ENCODE assay signal across 36 cellular contexts in the genomic region with DNA sequence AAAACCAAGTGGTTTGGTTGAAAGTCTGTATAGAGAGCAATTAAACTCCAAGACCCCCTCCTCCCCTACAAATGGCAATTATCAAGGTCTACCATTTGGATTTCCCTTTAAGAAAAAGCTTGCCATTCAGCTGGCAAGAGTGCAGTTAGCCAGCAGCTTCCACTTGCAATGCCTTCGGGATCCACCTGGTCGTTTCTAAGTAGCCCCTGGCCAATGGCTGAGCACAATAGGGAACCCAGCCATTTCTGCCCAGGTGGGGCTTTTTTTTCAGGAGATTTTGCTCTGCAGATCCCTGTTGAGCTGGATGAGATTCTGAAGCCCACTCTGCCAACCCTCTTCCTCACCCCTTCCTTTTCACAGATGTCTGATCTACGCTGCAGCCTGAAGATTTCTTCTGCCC.
"Had no signal": no experiment of that assay in that cellular context is flagged by ENCODE, and none has a peak within 500 bp of the region (broad histone marks: within the 10 kb centered on the region; RNA-seq: fewer than 3 reads in every experiment).

No MANE protein-coding gene starts in this region.

- H3K27me3 ChIP-seq: ascending aorta, cardiac muscle cell had no signal

- H3K4me3 Mint-ChIP-seq: activated CD4-positive, alpha-beta memory T cell treated with anti-CD3 and anti-CD28 coated beads, Interleukin-2, amount 10 ng/mL, durations not matched to agents 7 days and 5 days; activated CD4-positive, alpha-beta T cell treated with anti-CD3 and anti-CD28 coated beads, Interleukin-2, amount 10 ng/mL, durations not matched to agents 7 days and 5 days; activated CD8-positive, alpha-beta memory T cell treated with anti-CD3 and anti-CD28 coated beads, Interleukin-2, amount 10 ng/mL, durations not matched to agents 7 days and 5 days; activated CD8-positive, alpha-beta T cell treated with anti-CD3 and anti-CD28 coated beads, Interleukin-2, amount 10 ng/mL, durations not matched to agents 7 days and 5 days; activated naive CD4-positive, alpha-beta T cell treated with anti-CD3 and anti-CD28 coated beads, Interleukin-2, amount 10 ng/mL, durations not matched to agents 7 days and 5 days; activated naive CD4-positive, alpha-beta T cell treated with anti-CD3 and anti-CD28 coated beads, Interleukin-2, amount 50 U/mL, for 24 hours; activated naive CD8-positive, alpha-beta T cell; activated naive CD8-positive, alpha-beta T cell treated with anti-CD3 and anti-CD28 coated beads, Interleukin-2, amount 10 ng/mL, durations not matched to agents 7 days and 5 days; activated naive CD8-positive, alpha-beta T cell treated with anti-CD3 and anti-CD28 coated beads, Interleukin-2, amount 50 U/mL, for 24 hours; activated T-cell treated with anti-CD3 and anti-CD28 coated beads, Interleukin-2, amount 50 U/mL, for 24 hours; brain; T-helper 1 cell treated with Interleukin-12 subunit alpha and Interleukin-12 subunit beta and Interleukin-4 antibody, amounts not matched to agents 30 μg/mL and 1 μg/mL, for 36 hours; T-helper 2 cell treated with Interferon-gamma antibody and Interleukin-4, amounts not matched to agents 5 μg/mL and 100 μg/mL, for 36 hours had no signal

- H3K4me1 Mint-ChIP-seq: activated CD4-positive, alpha-beta memory T cell treated with anti-CD3 and anti-CD28 coated beads, Interleukin-2, amount 10 ng/mL, durations not matched to agents 7 days and 5 days; activated CD4-positive, alpha-beta T cell treated with anti-CD3 and anti-CD28 coated beads, Interleukin-2, amount 10 ng/mL, durations not matched to agents 7 days and 5 days; activated CD8-positive, alpha-beta memory T cell treated with anti-CD3 and anti-CD28 coated beads, Interleukin-2, amount 10 ng/mL, durations not matched to agents 7 days and 5 days; activated naive CD4-positive, alpha-beta T cell treated with anti-CD3 and anti-CD28 coated beads, Interleukin-2, amount 10 ng/mL, durations not matched to agents 7 days and 5 days; activated naive CD4-positive, alpha-beta T cell treated with anti-CD3 and anti-CD28 coated beads, Interleukin-2, amount 50 U/mL, for 24 hours; activated naive CD8-positive, alpha-beta T cell treated with anti-CD3 and anti-CD28 coated beads, Interleukin-2, amount 10 ng/mL, durations not matched to agents 7 days and 5 days; activated naive CD8-positive, alpha-beta T cell treated with anti-CD3 and anti-CD28 coated beads, Interleukin-2, amount 50 U/mL, for 24 hours; brain had no signal

- H3K9me3 Mint-ChIP-seq: activated CD4-positive, alpha-beta memory T cell treated with anti-CD3 and anti-CD28 coated beads, Interleukin-2, amount 10 ng/mL, durations not matched to agents 7 days and 5 days; activated naive CD4-positive, alpha-beta T cell treated with anti-CD3 and anti-CD28 coated beads, Interleukin-2, amount 10 ng/mL, durations not matched to agents 7 days and 5 days; activated naive CD4-positive, alpha-beta T cell treated with anti-CD3 and anti-CD28 coated beads, Interleukin-2, amount 50 U/mL, for 24 hours; activated naive CD8-positive, alpha-beta T cell treated with anti-CD3 and anti-CD28 coated beads, Interleukin-2, amount 10 ng/mL, durations not matched to agents 7 days and 5 days; activated naive CD8-positive, alpha-beta T cell treated with anti-CD3 and anti-CD28 coated beads, Interleukin-2, amount 50 U/mL, for 24 hours; activated T-cell treated with anti-CD3 and anti-CD28 coated beads, Interleukin-2, amount 50 U/mL, for 24 hours; activated T-helper 2 cell treated with anti-CD3 and anti-CD28 coated beads, Interferon-gamma antibody, Interleukin-2, Interleukin-4, amounts not matched to agents 10 μg/mL and 5 μg/mL and 100 μg/mL, durations not matched to agents 14 hours and 24 hours and 36 hours; T-helper 1 cell treated with Interleukin-12 subunit alpha and Interleukin-12 subunit beta and Interleukin-4 antibody, amounts not matched to agents 30 μg/mL and 1 μg/mL, for 36 hours; T-helper 2 cell treated with Interferon-gamma antibody and Interleukin-4, amounts not matched to agents 5 μg/mL and 100 μg/mL, for 36 hours had no signal

- H3K27ac ChIP-seq: ascending aorta, cardiac muscle cell, VCaP had no signal

- DNase-seq: activated CD4-positive, alpha-beta memory T cell treated with anti-CD3 and anti-CD28 coated beads, Interleukin-2, amount 10 ng/mL, durations not matched to agents 7 days and 5 days; activated CD4-positive, alpha-beta T cell treated with anti-CD3 and anti-CD28 coated beads for 4 hours; activated CD4-positive, alpha-beta T cell treated with anti-CD3 and anti-CD28 coated beads, Interleukin-2, amount 10 ng/mL, durations not matched to agents 7 days and 5 days; activated CD4-positive, alpha-beta T cell treated with anti-CD3 and anti-CD28 coated beads, Interleukin-2, amount 50 U/mL, for 48 hours; activated CD4-positive, CD25-positive, alpha-beta regulatory T cell; activated CD8-positive, alpha-beta memory T cell treated with anti-CD3 and anti-CD28 coated beads for 24 hours; activated CD8-positive, alpha-beta memory T cell treated with anti-CD3 and anti-CD28 coated beads, Interleukin-2, amount 10 ng/mL, durations not matched to agents 7 days and 5 days; activated CD8-positive, alpha-beta memory T cell treated with anti-CD3 and anti-CD28 coated beads, Interleukin-2, amount 50 U/mL, for 48 hours; activated CD8-positive, alpha-beta T cell treated with anti-CD3 and anti-CD28 coated beads, Interleukin-2, amount 10 ng/mL, durations not matched to agents 7 days and 5 days; activated effector memory CD4-positive, alpha-beta T cell treated with Interleukin-2 at 50 U/mL for 16 hours; activated gamma-delta T cell; activated naive CD4-positive, alpha-beta T cell treated with anti-CD3 and anti-CD28 coated beads, Interleukin-2, amount 10 ng/mL, durations not matched to agents 7 days and 5 days; activated naive CD4-positive, alpha-beta T cell treated with Interleukin-2 at 50 U/mL for 16 hours; activated naive CD8-positive, alpha-beta T cell treated with anti-CD3 and anti-CD28 coated beads, Interleukin-2, amount 10 ng/mL, durations not matched to agents 7 days and 5 days; activated naive CD8-positive, alpha-beta T cell treated with anti-CD3 and anti-CD28 coated beads, Interleukin-2, amount 50 U/mL, for 24 hours; activated T-cell treated with anti-CD3 and anti-CD28 coated beads, Interleukin-2, amount 50 U/mL, for 24 hours; activated T-cell treated with anti-CD3 and anti-CD28 coated beads, Interleukin-2, amount 50 U/mL, for 48 hours; amygdala; anterior cingulate cortex; caudate nucleus; SW 1271; T-helper 1 cell; T-helper 2 cell; T-helper 9 cell had no signal

- H3K27ac Mint-ChIP-seq: activated CD4-positive, alpha-beta memory T cell treated with anti-CD3 and anti-CD28 coated beads, Interleukin-2, amount 10 ng/mL, durations not matched to agents 7 days and 5 days; activated CD8-positive, alpha-beta memory T cell treated with anti-CD3 and anti-CD28 coated beads, Interleukin-2, amount 10 ng/mL, durations not matched to agents 7 days and 5 days; activated CD8-positive, alpha-beta T cell treated with anti-CD3 and anti-CD28 coated beads, Interleukin-2, amount 10 ng/mL, durations not matched to agents 7 days and 5 days; activated naive CD4-positive, alpha-beta T cell treated with anti-CD3 and anti-CD28 coated beads, Interleukin-2, amount 10 ng/mL, durations not matched to agents 7 days and 5 days; activated naive CD4-positive, alpha-beta T cell treated with anti-CD3 and anti-CD28 coated beads, Interleukin-2, amount 50 U/mL, for 24 hours; activated naive CD8-positive, alpha-beta T cell; activated naive CD8-positive, alpha-beta T cell treated with anti-CD3 and anti-CD28 coated beads, Interleukin-2, amount 10 ng/mL, durations not matched to agents 7 days and 5 days; activated naive CD8-positive, alpha-beta T cell treated with anti-CD3 and anti-CD28 coated beads, Interleukin-2, amount 50 U/mL, for 24 hours; activated T-cell treated with anti-CD3 and anti-CD28 coated beads, Interleukin-2, amount 50 U/mL, for 24 hours; activated T-helper 2 cell treated with anti-CD3 and anti-CD28 coated beads, Interferon-gamma antibody, Interleukin-2, Interleukin-4, amounts not matched to agents 10 μg/mL and 5 μg/mL and 100 μg/mL, durations not matched to agents 14 hours and 24 hours and 36 hours; brain; T-helper 1 cell treated with Interleukin-12 subunit alpha and Interleukin-12 subunit beta and Interleukin-4 antibody, amounts not matched to agents 30 μg/mL and 1 μg/mL, for 36 hours; T-helper 2 cell treated with Interferon-gamma antibody and Interleukin-4, amounts not matched to agents 5 μg/mL and 100 μg/mL, for 36 hours had no signal

- H3K4me3 ChIP-seq: ascending aorta, cardiac muscle cell had no signal

- H3K9me3 ChIP-seq: ascending aorta had no signal

- H3K27me3 Mint-ChIP-seq: activated CD4-positive, alpha-beta memory T cell treated with anti-CD3 and anti-CD28 coated beads, Interleukin-2, amount 10 ng/mL, durations not matched to agents 7 days and 5 days; activated CD4-positive, alpha-beta T cell treated with anti-CD3 and anti-CD28 coated beads, Interleukin-2, amount 10 ng/mL, durations not matched to agents 7 days and 5 days; activated CD8-positive, alpha-beta memory T cell treated with anti-CD3 and anti-CD28 coated beads, Interleukin-2, amount 10 ng/mL, durations not matched to agents 7 days and 5 days; activated naive CD4-positive, alpha-beta T cell treated with anti-CD3 and anti-CD28 coated beads, Interleukin-2, amount 10 ng/mL, durations not matched to agents 7 days and 5 days; activated naive CD4-positive, alpha-beta T cell treated with anti-CD3 and anti-CD28 coated beads, Interleukin-2, amount 50 U/mL, for 24 hours; activated naive CD8-positive, alpha-beta T cell; activated naive CD8-positive, alpha-beta T cell treated with anti-CD3 and anti-CD28 coated beads, Interleukin-2, amount 10 ng/mL, durations not matched to agents 7 days and 5 days; activated naive CD8-positive, alpha-beta T cell treated with anti-CD3 and anti-CD28 coated beads, Interleukin-2, amount 50 U/mL, for 24 hours; activated T-cell treated with anti-CD3 and anti-CD28 coated beads, Interleukin-2, amount 50 U/mL, for 24 hours; brain had no signal

- H3K4me1 ChIP-seq: ascending aorta had no signal

- FAIRE-seq: bronchial epithelial cell, TTC549 had no signal

- ATAC-seq: activated CD4-positive, CD25-positive, alpha-beta regulatory T cell treated with anti-CD3 and anti-CD28 coated beads, Interleukin-2, amount 50 U/mL, for 24 hours; activated CD8-positive, alpha-beta memory T cell treated with anti-CD3 and anti-CD28 coated beads, Interleukin-2, amount 10 ng/mL, durations not matched to agents 7 days and 5 days; activated CD8-positive, alpha-beta T cell treated with anti-CD3 and anti-CD28 coated beads, Interleukin-2, amount 10 ng/mL, durations not matched to agents 7 days and 5 days; activated naive CD8-positive, alpha-beta T cell treated with anti-CD3 and anti-CD28 coated beads, Interleukin-2, amount 50 U/mL, for 24 hours had no signal
